Comparison of ENCODE assay signal across 1 cellular context in the genomic region with DNA sequence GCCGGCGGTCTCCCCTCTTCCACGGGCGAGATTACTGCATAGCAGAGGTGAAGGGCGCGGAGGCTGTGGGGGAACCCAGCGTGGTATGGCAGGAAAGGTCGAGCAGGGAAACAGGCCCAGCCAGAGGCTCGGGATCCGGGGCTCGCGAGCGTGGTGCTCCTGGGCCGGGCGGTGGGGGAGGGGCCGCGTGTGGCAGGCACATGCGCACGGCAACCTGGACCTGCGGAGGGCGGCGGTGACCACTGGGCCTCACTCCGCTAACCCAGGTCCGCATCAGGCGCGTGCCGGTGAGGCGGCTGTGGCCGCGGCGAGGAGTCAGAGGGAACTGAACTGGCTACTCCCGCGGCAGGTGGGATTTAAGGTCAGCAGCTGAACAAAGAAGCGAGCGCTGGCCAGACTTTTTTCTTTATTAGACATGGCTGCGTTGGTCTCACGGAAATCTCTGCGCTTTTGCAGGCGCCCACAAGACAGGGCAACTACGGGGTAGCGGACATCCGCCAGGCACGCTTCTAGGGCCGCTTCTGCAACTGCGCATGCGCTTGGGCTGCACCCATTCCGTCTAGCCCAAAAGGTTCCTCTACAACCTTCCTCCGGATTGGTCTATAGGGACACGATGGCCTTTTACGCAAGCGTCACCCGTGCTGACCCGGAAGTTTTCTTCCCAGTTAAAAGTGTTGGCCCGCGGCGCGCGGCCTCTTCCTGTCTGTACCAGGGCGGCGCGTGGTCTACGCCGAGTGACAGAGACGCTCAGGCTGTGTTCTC.
TF ChIP-seq lines count a peak whose summit lies in the region.

A gene (plus strand): TSS at position 694 of the 762 bp plus-strand sequence. CDS start 869 bp downstream, outside the sequence.

TF ChIP-seq in SK-N-SH, 30 proteins besides CTCF, POLR2A, EP300 and RAD21 (continued from another document):
- TF ChIP-seq FOXM1 (IDR thresholded peaks at IDR 0.05; ENCODE audit: low read depth) (no peak), CHD2 (IDR thresholded peaks at IDR 0.05; ENCODE audit: low read length, partially characterized antibody) (peak; percentile 90), JUND (IDR thresholded peaks at IDR 0.05) (no peak)
- TF ChIP-seq, protein P1, sequence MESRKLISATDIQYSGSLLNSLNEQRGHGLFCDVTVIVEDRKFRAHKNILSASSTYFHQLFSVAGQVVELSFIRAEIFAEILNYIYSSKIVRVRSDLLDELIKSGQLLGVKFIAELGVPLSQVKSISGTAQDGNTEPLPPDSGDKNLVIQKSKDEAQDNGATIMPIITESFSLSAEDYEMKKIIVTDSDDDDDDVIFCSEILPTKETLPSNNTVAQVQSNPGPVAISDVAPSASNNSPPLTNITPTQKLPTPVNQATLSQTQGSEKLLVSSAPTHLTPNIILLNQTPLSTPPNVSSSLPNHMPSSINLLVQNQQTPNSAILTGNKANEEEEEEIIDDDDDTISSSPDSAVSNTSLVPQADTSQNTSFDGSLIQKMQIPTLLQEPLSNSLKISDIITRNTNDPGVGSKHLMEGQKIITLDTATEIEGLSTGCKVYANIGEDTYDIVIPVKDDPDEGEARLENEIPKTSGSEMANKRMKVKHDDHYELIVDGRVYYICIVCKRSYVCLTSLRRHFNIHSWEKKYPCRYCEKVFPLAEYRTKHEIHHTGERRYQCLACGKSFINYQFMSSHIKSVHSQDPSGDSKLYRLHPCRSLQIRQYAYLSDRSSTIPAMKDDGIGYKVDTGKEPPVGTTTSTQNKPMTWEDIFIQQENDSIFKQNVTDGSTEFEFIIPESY (IDR thresholded peaks at IDR 0.05; ENCODE audit: borderline replicate concordance, low read depth): 0 out of 2 replicates have a peak, but pooled peaks have one; percentile 57
- TF ChIP-seq, protein P2, sequence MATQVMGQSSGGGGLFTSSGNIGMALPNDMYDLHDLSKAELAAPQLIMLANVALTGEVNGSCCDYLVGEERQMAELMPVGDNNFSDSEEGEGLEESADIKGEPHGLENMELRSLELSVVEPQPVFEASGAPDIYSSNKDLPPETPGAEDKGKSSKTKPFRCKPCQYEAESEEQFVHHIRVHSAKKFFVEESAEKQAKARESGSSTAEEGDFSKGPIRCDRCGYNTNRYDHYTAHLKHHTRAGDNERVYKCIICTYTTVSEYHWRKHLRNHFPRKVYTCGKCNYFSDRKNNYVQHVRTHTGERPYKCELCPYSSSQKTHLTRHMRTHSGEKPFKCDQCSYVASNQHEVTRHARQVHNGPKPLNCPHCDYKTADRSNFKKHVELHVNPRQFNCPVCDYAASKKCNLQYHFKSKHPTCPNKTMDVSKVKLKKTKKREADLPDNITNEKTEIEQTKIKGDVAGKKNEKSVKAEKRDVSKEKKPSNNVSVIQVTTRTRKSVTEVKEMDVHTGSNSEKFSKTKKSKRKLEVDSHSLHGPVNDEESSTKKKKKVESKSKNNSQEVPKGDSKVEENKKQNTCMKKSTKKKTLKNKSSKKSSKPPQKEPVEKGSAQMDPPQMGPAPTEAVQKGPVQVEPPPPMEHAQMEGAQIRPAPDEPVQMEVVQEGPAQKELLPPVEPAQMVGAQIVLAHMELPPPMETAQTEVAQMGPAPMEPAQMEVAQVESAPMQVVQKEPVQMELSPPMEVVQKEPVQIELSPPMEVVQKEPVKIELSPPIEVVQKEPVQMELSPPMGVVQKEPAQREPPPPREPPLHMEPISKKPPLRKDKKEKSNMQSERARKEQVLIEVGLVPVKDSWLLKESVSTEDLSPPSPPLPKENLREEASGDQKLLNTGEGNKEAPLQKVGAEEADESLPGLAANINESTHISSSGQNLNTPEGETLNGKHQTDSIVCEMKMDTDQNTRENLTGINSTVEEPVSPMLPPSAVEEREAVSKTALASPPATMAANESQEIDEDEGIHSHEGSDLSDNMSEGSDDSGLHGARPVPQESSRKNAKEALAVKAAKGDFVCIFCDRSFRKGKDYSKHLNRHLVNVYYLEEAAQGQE (IDR thresholded peaks at IDR 0.05; ENCODE audit: low read depth, low read length): no peak; the same call in 1 of the 2 replicates
